In genomic region chr11:36510567-36511020, GRCh38 we compare ENCODE assay signal across 1 cellular context.
TF ChIP-seq lines count a peak whose summit lies in the region.

No MANE protein-coding gene starts in this region.

TF ChIP-seq in GM12878, 131 proteins besides CTCF, POLR2A, EP300 and RAD21 (continued from another document):
- TF ChIP-seq REST (IDR thresholded peaks at IDR 0.05; ENCODE audit: low read depth, low read length) = no peak
